ENCODE assay signal across 8 cellular contexts in the genomic region with DNA sequence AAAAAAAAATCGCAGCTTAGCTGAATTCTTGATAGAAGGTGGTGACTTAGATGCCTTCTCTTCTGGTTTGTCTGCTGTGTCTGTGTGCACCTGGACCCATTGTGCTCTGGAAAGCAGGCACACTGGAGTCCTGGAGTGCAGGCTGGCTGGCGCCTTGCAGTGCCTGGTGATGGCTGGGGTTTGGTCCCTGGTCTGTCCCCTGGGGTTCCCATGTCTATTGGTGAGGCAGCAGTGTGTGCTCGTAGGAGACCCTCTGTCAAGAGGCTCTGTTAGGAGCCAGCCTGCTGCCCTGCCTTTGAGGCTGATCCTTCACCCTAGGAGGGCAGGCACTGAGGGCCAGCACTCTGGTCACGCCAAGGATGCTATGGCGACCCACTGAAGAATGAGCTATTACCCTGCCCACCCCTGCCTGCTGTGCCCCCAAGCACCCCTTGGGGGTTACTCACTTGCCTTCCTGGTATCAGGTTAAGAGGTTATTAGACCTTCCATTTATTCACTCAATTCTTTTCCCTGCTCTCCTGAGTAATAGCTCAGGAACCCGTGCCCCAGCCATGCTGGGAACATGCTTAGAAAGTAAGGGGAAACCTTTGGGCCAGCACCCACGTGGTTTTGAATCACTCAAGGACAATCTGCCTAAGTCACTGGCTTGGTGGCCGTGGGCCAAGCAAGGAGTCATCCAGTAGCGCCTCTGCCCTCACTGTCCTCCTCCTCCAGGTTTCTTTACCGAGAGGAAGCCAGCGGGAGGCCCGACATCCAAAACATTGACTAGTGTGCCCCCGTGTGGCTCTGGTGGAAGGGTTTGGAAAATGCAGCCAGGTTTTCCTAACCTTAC.
A peak's percentile ranks its signal among the peaks of the same experiment; 100 is the strongest.
DNase-seq lines count a peak whose midpoint lies in the region; ATAC-seq and TF ChIP-seq lines count a peak whose summit lies in the region.

No MANE protein-coding gene starts in this region.

- H3K27me3 Mint-ChIP-seq in activated naive CD4-positive, alpha-beta T cell treated with anti-CD3 and anti-CD28 coated beads for 36 hours (ENCODE audit: low read depth): no peaks in the 10 kb centered on the region

- BruUV-seq in PC-9 (replicated peaks; lab: Mats Ljungman, UMichigan): no TSS peak

- intact Hi-C loops in PC-9 (cut with micrococcal nuclease; ENCODE audit: unreplicated experiment) (loop anchor here (1.0 to 5.0 kb wide), 8 partner anchors 28 to 954 kb away; no protein-coding TSS in a partner anchor), ovary (cut with DNase I) (loop anchor here (2.0 to 10.0 kb wide), 5 partner anchors 51 to 294 kb away; no protein-coding TSS in a partner anchor), aorta (cut with DNase I) (loop anchor here (1.0 to 2.0 kb wide), 3 partner anchors 157 to 293 kb away; no protein-coding TSS in a partner anchor)
- intact Hi-C loops in activated naive CD4-positive, alpha-beta T cell treated with anti-CD3 and anti-CD28 coated beads for 36 hours (cut with micrococcal nuclease): loop anchor here (1.0 to 5.0 kb wide), 4 partner anchors 76 to 954 kb away; no protein-coding TSS in a partner anchor

- WGBS in ovary, 3 donors: 33 to 35% (median 33%) methylated on average over 13 of the region's 13 CpGs
- WGBS in aorta, 2 donors: 36 to 37% methylated on average over 13 of the region's 13 CpGs

- DNase-seq in AG04450 (ENCODE audit: low read depth, low spot score) (peak; percentile 93), LNCaP clone FGC (ENCODE audit: low read depth) (peak; percentile 86), PC-9 (peak; percentile 94 to 99), glomerular visceral epithelial cell (ENCODE audit: extremely low spot score) (peak; percentile 96), ovary (peak; percentile 93 to 98 (median 96)), aorta (peak; percentile 96 to 98)
- DNase-seq in activated naive CD4-positive, alpha-beta T cell treated with anti-CD3 and anti-CD28 coated beads for 36 hours: peak; percentile 76

- CTCF ChIA-PET in AG04450 (lab: Charles Lee) (interaction anchor here (0.6 to 3.3 kb wide), 29 partner anchors 9 to 515 kb away, joined by 3 to 15 read pairs (median 3); a partner anchor contains a TSS), PC-9 (lab: Charles Lee) (interaction anchor here (0.5 to 1.1 kb wide), 8 partner anchors 14 to 1932 kb away, joined by 3 to 5 read pairs (median 3); no protein-coding TSS in a partner anchor)
- CTCF ChIA-PET in activated naive CD4-positive, alpha-beta T cell treated with anti-CD3 and anti-CD28 coated beads for 36 hours (lab: Charles Lee): interaction anchor here (0.6 to 2.9 kb wide), 10 partner anchors 15 to 318 kb away, joined by 3 to 23 read pairs (median 4); no protein-coding TSS in a partner anchor

- no peak for TF ChIP-seq POLR2A in ovary (IDR thresholded peaks at IDR 0.05)

- H3K4me1 ChIP-seq in PC-9 (replicated peaks; ENCODE audit: insufficient read depth) (peaks cover 44% of the 10 kb centered on the region), ovary (ENCODE audit: insufficient read depth) (peaks cover 12% of the 10 kb centered on the region), aorta (ENCODE audit: control insufficient read depth in 1 of 2, insufficient read depth in 2 of 2, low read length in 2 of 2) (peaks cover 0 to 2% of the 10 kb centered on the region in 2 donors)

- ATAC-seq in GM18907 (IDR thresholded peaks at IDR 0.05; ENCODE audit: unreplicated experiment): peak; percentile 64
- ATAC-seq in aorta (ENCODE audit: low FRiP score): peak; percentile 91

- H3K9me2 ChIP-seq in PC-9 (ENCODE audit: insufficient read depth): no peaks in the 10 kb centered on the region

- no peak overlapping the region for H3K4me3 Mint-ChIP-seq in activated naive CD4-positive, alpha-beta T cell treated with anti-CD3 and anti-CD28 coated beads for 36 hours

- POLR2A ChIA-PET in AG04450 (lab: Yijun Ruan, JAX) (interaction anchor here (1.0 kb wide), 1 partner anchor 157 kb away, joined by 3 read pairs; no protein-coding TSS in a partner anchor), PC-9 (lab: Charles Lee; ENCODE audit: unreplicated experiment) (interaction anchor here (0.6 to 0.7 kb wide), 5 partner anchors 10 to 325 kb away, joined by 3 to 8 read pairs (median 3); a partner anchor contains a TSS)

- H3K36me3 ChIP-seq in PC-9 (ENCODE audit: low read depth) (no peaks in the 10 kb centered on the region), ovary (no peaks in the 10 kb centered on the region), aorta (ENCODE audit: control insufficient read depth in 1 of 2, insufficient read depth in 2 of 2, low read length in 1 of 2) (no peaks in the 10 kb centered on the region)

- no peaks in the 10 kb centered on the region for H3K9me3 Mint-ChIP-seq in activated naive CD4-positive, alpha-beta T cell treated with anti-CD3 and anti-CD28 coated beads for 36 hours

- peak overlapping the region; percentile 49 for H3K27ac ChIP-seq in AG04450 (ENCODE audit: low read depth, low read length)
- peak overlapping the region; percentile 55 for H3K27ac ChIP-seq in PC-9
- H3K27ac ChIP-seq in ovary: peak overlapping the region in 1 of 2 donors; percentile 52
- no peak overlapping the region for H3K27ac ChIP-seq in aorta (ENCODE audit: low read depth in 1 of 2, low read length in 2 of 2)

- peaks cover 31% of the 10 kb centered on the region for H3F3A ChIP-seq in PC-9 (ENCODE audit: insufficient read depth, low read depth)

- TF ChIP-seq EP300 in ovary (IDR thresholded peaks at IDR 0.05): no peak

- H3K27me3 ChIP-seq in AG04450 (ENCODE audit: control insufficient read depth, insufficient read depth, low read length): no peaks in the 10 kb centered on the region
- H3K27me3 ChIP-seq in PC-9 (ENCODE audit: insufficient read depth, low read depth): no peaks in the 10 kb centered on the region
- H3K27me3 ChIP-seq in ovary: no peaks in the 10 kb centered on the region
- H3K27me3 ChIP-seq in aorta (ENCODE audit: control insufficient read depth in 1 of 2, insufficient read depth in 2 of 2, low read length in 1 of 2): no peaks in the 10 kb centered on the region

- peaks cover 14% of the 10 kb centered on the region; the same call in 1 of the 2 replicates for H4K20me1 ChIP-seq in PC-9 (ENCODE audit: insufficient read depth)

- H3K4me2 ChIP-seq in PC-9: peak overlapping the region; percentile 24

- H3K4me3 ChIP-seq in AG04450 (ENCODE audit: low read depth, low read length): no peak overlapping the region
- H3K4me3 ChIP-seq in LNCaP clone FGC (ENCODE audit: low read depth, low read length): no peak overlapping the region
- H3K4me3 ChIP-seq in PC-9: no peak overlapping the region
- no peak overlapping the region for H3K4me3 ChIP-seq in ovary
- H3K4me3 ChIP-seq in aorta (ENCODE audit: low read length in 2 of 2): no peak overlapping the region

- no peaks in the 10 kb centered on the region for H3K36me3 Mint-ChIP-seq in activated naive CD4-positive, alpha-beta T cell treated with anti-CD3 and anti-CD28 coated beads for 36 hours (ENCODE audit: low read depth)

- peaks cover 22% of the 10 kb centered on the region; the same call in 1 of the 2 replicates for H3K79me2 ChIP-seq in PC-9 (ENCODE audit: low read depth)

- peaks cover 3% of the 10 kb centered on the region for H3K4me1 Mint-ChIP-seq in activated naive CD4-positive, alpha-beta T cell treated with anti-CD3 and anti-CD28 coated beads for 36 hours (ENCODE audit: low read depth)

- no peak overlapping the region for H2AFZ ChIP-seq in PC-9

- TF ChIP-seq CTCF in AG04450 (IDR thresholded peaks at IDR 0.05; ENCODE audit: low read depth, low read length): peak; percentile 85
- peak; percentile 67 for TF ChIP-seq CTCF in LNCaP clone FGC (IDR thresholded peaks at IDR 0.05; ENCODE audit: control insufficient read depth, extremely low read depth, insufficient read depth)
- peak; percentile 93 for TF ChIP-seq CTCF in PC-9 (conservative IDR thresholded peaks at IDR 0.05)
- TF ChIP-seq CTCF in ovary (IDR thresholded peaks at IDR 0.05): peak; percentile 63 to 91 (median 86)

- no peaks in the 10 kb centered on the region; the same call in 1 of the 2 replicates for H3K9me3 ChIP-seq in AG04450 (ENCODE audit: control insufficient read depth, insufficient read depth, low read length)
- H3K9me3 ChIP-seq in PC-9 (ENCODE audit: insufficient read depth, low read depth): peaks cover 4% of the 10 kb centered on the region; the same call in 1 of the 2 replicates
- H3K9me3 ChIP-seq in ovary: no peaks in the 10 kb centered on the region
- H3K9me3 ChIP-seq in aorta (ENCODE audit: control insufficient read depth, low read length): no peaks in the 10 kb centered on the region

- H3K27ac Mint-ChIP-seq in activated naive CD4-positive, alpha-beta T cell treated with anti-CD3 and anti-CD28 coated beads for 36 hours: no peak overlapping the region

Comparison
In these comparisons a context has a peak if more than half of its experiments do, and no peak if none do; other contexts are left out.
1. H3K27ac ChIP-seq: peak in AG04450 (single experiment) and PC-9 (single experiment); none in aorta (0 of 2).
2. Peak in every context shown above with its lines, with median percentiles within 50 percentile points of each other: DNase-seq and CTCF ChIP-seq.